Comparison of ENCODE assay signal across 16 cellular contexts in genomic region chr22:50119169-50119767, GRCh38. TPM values are rescaled to one million over a fixed set of nuclear protein-coding genes. Genes with fewer than 3 reads are reported as not detected.
DNase-seq lines count a peak whose midpoint lies in the region; ATAC-seq and TF ChIP-seq lines count a peak whose summit lies in the region.
"Had no signal": no experiment of that assay in that cellular context is flagged by ENCODE, and none has a peak within 500 bp of the region (broad histone marks: within the 10 kb centered on the region; RNA-seq: fewer than 3 reads in every experiment).

No MANE protein-coding gene starts in this region.

- no peak overlapping the region for H3K14ac ChIP-seq in mesenchymal stem cell (ENCODE audit: low read length in 2 of 2)

- H2AFZ ChIP-seq in mesenchymal stem cell (ENCODE audit: low read depth, low read length) = no peak overlapping the region
- H2AFZ ChIP-seq: PC-9 had no signal

- peak overlapping the region; percentile 6 for H2BK15ac ChIP-seq in mesenchymal stem cell (ENCODE audit: low read depth, poor library complexity, severe bottlenecking)

- intact Hi-C loops in testis (cut with DNase I; ENCODE audit: low total_unique reads) = no loop called here

- H3K27ac ChIP-seq in mesenchymal stem cell (ENCODE audit: low read length, poor library complexity, severe bottlenecking) (no peak overlapping the region), testis (peak overlapping the region; percentile 6 to 50)
- H3K27ac ChIP-seq: BLaER1, PC-9 had no signal

- peak overlapping the region; percentile 87 to 91 for H2BK12ac ChIP-seq in mesenchymal stem cell (ENCODE audit: low read length in 2 of 2)

- H3K27ac Mint-ChIP-seq in endothelial cell (ENCODE audit: unreplicated experiment) = peak overlapping the region; percentile 75
- H3K27ac Mint-ChIP-seq: IgD-negative memory B cell had no signal

- peak overlapping the region; percentile 63 to 80 for H3K18ac ChIP-seq in mesenchymal stem cell (ENCODE audit: low read depth in 1 of 2, low read length in 2 of 2)

- no peak for ATAC-seq in HG02884 (IDR thresholded peaks at IDR 0.05; ENCODE audit: unreplicated experiment)

- peak; percentile 7 for DNase-seq in H7
- no peak for DNase-seq in endothelial cell (ENCODE audit: low spot score)
- no peak for DNase-seq in mesenchymal stem cell
- DNase-seq in testis = no peak
- no peak for DNase-seq in SHP77 treated with DMSO at 0.1 percent for 48 hours (lab: John Stamatoyannopoulos, UW)
- no peak for DNase-seq in DMS 273 (lab: John Stamatoyannopoulos, UW; ENCODE audit: unreplicated experiment)
- no peak for DNase-seq in NAMALWA (ENCODE audit: low spot score)
- DNase-seq: H9; NCI-H1436 treated with DMSO at 0.1 percent for 48 hours; NCI-H2107; NCI-H526 treated with DMSO at 0.1 percent for 48 hours; NK-92 treated with Interleukin-12 subunit alpha and Interleukin-12 subunit beta, amount 100 ng/mL, for 24 hours had no signal

- peak overlapping the region; percentile 81 for H4K91ac ChIP-seq in mesenchymal stem cell (ENCODE audit: low read length)

- H2AK5ac ChIP-seq in mesenchymal stem cell (ENCODE audit: low read length, severe bottlenecking) = no peak overlapping the region

- H3K4me1 ChIP-seq in mesenchymal stem cell (ENCODE audit: control insufficient read depth, insufficient read depth, low read depth, low read length) = peaks cover 12% of the 10 kb centered on the region
- no peaks in the 10 kb centered on the region for H3K4me1 ChIP-seq in testis

- no peaks in the 10 kb centered on the region for H3K36me3 Mint-ChIP-seq in endothelial cell (ENCODE audit: low read depth, unreplicated experiment)

- H3K79me1 ChIP-seq in mesenchymal stem cell (replicated peaks; ENCODE audit: low read length, poor library complexity, severe bottlenecking) = no peaks in the 10 kb centered on the region

- H3K4me3 ChIP-seq in H7 (ENCODE audit: insufficient read depth, low read depth, low read length) (no peak overlapping the region), mesenchymal stem cell (ENCODE audit: insufficient read depth in 1 of 2, low read depth in 1 of 2, low read length in 2 of 2) (no peak overlapping the region), testis (no peak overlapping the region)
- H3K4me3 ChIP-seq: BLaER1, PC-9 had no signal

- H4K8ac ChIP-seq in mesenchymal stem cell (ENCODE audit: low read length) = peak overlapping the region; percentile 60

- no peak for TF ChIP-seq CTCF in endothelial cell (IDR thresholded peaks at IDR 0.05; ENCODE audit: unreplicated experiment)
- TF ChIP-seq CTCF in testis (IDR thresholded peaks at IDR 0.05) = no peak

- 88% methylated on average over 14 of the region's 14 CpGs for WGBS in mesenchymal stem cell
- 68 to 78% methylated on average over 14 of the region's 14 CpGs for WGBS in testis, 2 donors

- no peaks in the 10 kb centered on the region for H3K36me3 ChIP-seq in H7 (replicated peaks; ENCODE audit: control insufficient read depth, insufficient read depth, low read length)
- H3K36me3 ChIP-seq in mesenchymal stem cell (ENCODE audit: control insufficient read depth in 1 of 2, insufficient read depth in 2 of 2, low read depth in 1 of 2, low read length in 2 of 2) = peaks cover 0 to 3% of the 10 kb centered on the region in 2 experiments
- no peaks in the 10 kb centered on the region for H3K36me3 ChIP-seq in testis (ENCODE audit: low read depth, missing control alignments)
- H3K36me3 ChIP-seq: BLaER1 had no signal

- H3K9me3 ChIP-seq in mesenchymal stem cell (ENCODE audit: control insufficient read depth, low read length) (peaks cover 20% of the 10 kb centered on the region), testis (no peaks in the 10 kb centered on the region)

- H3K4me3 Mint-ChIP-seq in endothelial cell (ENCODE audit: unreplicated experiment) = no peak overlapping the region
- H3K4me3 Mint-ChIP-seq: H9, IgD-negative memory B cell had no signal

- no peaks in the 10 kb centered on the region for H3K27me3 Mint-ChIP-seq in endothelial cell (ENCODE audit: unreplicated experiment)

- H2BK120ac ChIP-seq in mesenchymal stem cell (ENCODE audit: low read depth, low read length) = no peak overlapping the region

- H3K4me2 ChIP-seq in mesenchymal stem cell (ENCODE audit: low read length, poor library complexity, severe bottlenecking) = no peak overlapping the region
- H3K4me2 ChIP-seq: BLaER1 had no signal

- no peak overlapping the region for H2BK5ac ChIP-seq in mesenchymal stem cell (ENCODE audit: low read depth, low read length, poor library complexity, severe bottlenecking)

- no peak overlapping the region for H3K9ac ChIP-seq in mesenchymal stem cell (ENCODE audit: low read length)
- H3K9ac ChIP-seq: BLaER1 had no signal

- TF ChIP-seq POLR2A in testis (IDR thresholded peaks at IDR 0.05) = no peak

- peak overlapping the region; percentile 25 to 29 for H3K4ac ChIP-seq in mesenchymal stem cell (ENCODE audit: low read depth in 1 of 2, low read length in 2 of 2)

- H3K23ac ChIP-seq in mesenchymal stem cell (ENCODE audit: low read length in 2 of 2) = peak overlapping the region in 1 of 2 experiments; percentile 30

- H3K4me1 Mint-ChIP-seq in endothelial cell (ENCODE audit: unreplicated experiment) = peaks cover 22% of the 10 kb centered on the region
- H3K4me1 Mint-ChIP-seq: IgD-negative memory B cell had no signal

- no peaks in the 10 kb centered on the region for H3K27me3 ChIP-seq in H7 (ENCODE audit: control insufficient read depth, insufficient read depth, low read length)
- peaks cover 12 to 14% of the 10 kb centered on the region in 2 experiments for H3K27me3 ChIP-seq in mesenchymal stem cell (ENCODE audit: control insufficient read depth in 1 of 2, insufficient read depth in 1 of 2, low read length in 2 of 2)
- no peaks in the 10 kb centered on the region for H3K27me3 ChIP-seq in testis
- H3K27me3 ChIP-seq: BLaER1 had no signal

- no peaks in the 10 kb centered on the region for H3K9me3 Mint-ChIP-seq in endothelial cell (ENCODE audit: unreplicated experiment)

RNA-seq across cellular contexts. Expression of gene MOV10L1, which starts 29.5 kb away (rescaled TPM):
- not detected in 2 replicates for total RNA-seq in H7 (2014; rRNA removed; shearing (Covaris generic))
- total RNA-seq in endothelial cell (ENCODE audit: unreplicated experiment) (not detected), testis (10 to 100 TPM; 48.4 to 62.4 TPM)
- 1.5 TPM for polyA plus RNA-seq in mesenchymal stem cell (2013, experiment 1 of 2)
- 1.5 TPM for polyA plus RNA-seq in mesenchymal stem cell (2013, experiment 2 of 2)
- 73.3 TPM for polyA plus RNA-seq in testis (ENCODE audit: insufficient read depth, low read depth, low replicate concordance)
- total RNA-seq: H9, PC-9 had no signal
- polyA plus RNA-seq: IgD-negative memory B cell had no signal

RNA-seq across cellular contexts. Expression of gene MLC1, which starts 34.0 kb away (rescaled TPM):
- 0.14 TPM in 1 of 2 replicates, not detected in the other for total RNA-seq in H7 (2014; rRNA removed; shearing (Covaris generic))
- total RNA-seq in endothelial cell (ENCODE audit: unreplicated experiment) (1.2 TPM), testis (1 to 10 TPM; 1.3 to 1.5 TPM)
- polyA plus RNA-seq in mesenchymal stem cell (2013, experiment 1 of 2) = 0.03 TPM
- polyA plus RNA-seq in mesenchymal stem cell (2013, experiment 2 of 2) = not detected
- 1.3 TPM for polyA plus RNA-seq in testis (ENCODE audit: insufficient read depth, low read depth, low replicate concordance)
- total RNA-seq: H9, PC-9 had no signal

RNA-seq across cellular contexts. Expression of gene PANX2, which starts 51.3 kb away (rescaled TPM):
- 2.2 and 2.6 TPM in 2 replicates for total RNA-seq in H7 (2014; rRNA removed; shearing (Covaris generic))
- 0.87 TPM for total RNA-seq in endothelial cell (ENCODE audit: unreplicated experiment)
- 1.5 TPM for polyA plus RNA-seq in mesenchymal stem cell (2013, experiment 1 of 2)
- 1.5 TPM for polyA plus RNA-seq in mesenchymal stem cell (2013, experiment 2 of 2)
- 1 to 10 TPM; 5.3 to 6.3 TPM for total RNA-seq in testis
- 2.0 TPM for polyA plus RNA-seq in testis (ENCODE audit: insufficient read depth, low read depth, low replicate concordance)
- polyA plus RNA-seq: IgD-negative memory B cell had no signal

Comparison
In these comparisons a context has a peak if more than half of its experiments do, and no peak if none do; other contexts are left out.
1. RNA of gene MOV10L1, which starts 29.5 kb away (total RNA-seq): 48.4 to 62.4 TPM in testis; not detected in endothelial cell (single experiment) and not detected in H7; every median in the first group is over 10 times any median in the second.